ENCODE assay signal across 13 cellular contexts in the genomic region with DNA sequence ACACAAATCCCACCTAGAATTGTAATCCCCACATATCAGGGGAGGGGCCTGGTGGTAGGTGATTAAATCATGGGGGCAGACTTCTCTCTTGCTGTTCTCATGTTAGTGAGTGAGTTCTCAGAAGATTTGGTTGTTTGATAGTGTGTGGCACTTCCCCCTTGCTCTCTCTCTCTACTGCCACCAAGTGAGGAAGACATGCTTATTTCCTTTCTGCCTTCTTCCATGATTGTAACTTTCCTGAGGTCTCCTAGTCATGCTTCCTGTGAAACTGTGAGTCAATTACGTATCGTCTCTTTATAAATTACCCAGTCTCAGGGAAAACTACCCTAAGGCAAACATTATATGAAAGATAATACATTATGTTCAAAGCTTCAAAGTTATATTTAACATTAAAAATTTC.
A peak's percentile ranks its signal among the peaks of the same experiment; 100 is the strongest.
DNase-seq lines count a peak whose midpoint lies in the region; ATAC-seq, FAIRE-seq and TF ChIP-seq lines count a peak whose summit lies in the region.
"Had no signal": no experiment of that assay in that cellular context is flagged by ENCODE, and none has a peak within 500 bp of the region (broad histone marks: within the 10 kb centered on the region; RNA-seq: fewer than 3 reads in every experiment).

No MANE protein-coding gene starts in this region.

- H3K27me3 ChIP-seq in OCI-LY1 (ENCODE audit: insufficient read depth, low read length): no peaks in the 10 kb centered on the region
- no peaks in the 10 kb centered on the region for H3K27me3 ChIP-seq in endothelial cell of umbilical vein (ENCODE audit: control insufficient read depth in 2 of 2, insufficient read depth in 2 of 2, low read length in 2 of 2)
- H3K27me3 ChIP-seq in CD8-positive, alpha-beta T cell (ENCODE audit: insufficient read depth, low read length): no peaks in the 10 kb centered on the region
- H3K27me3 ChIP-seq: ovary, stomach had no signal

- H3K36me3 Mint-ChIP-seq in CD8-positive, alpha-beta T cell: no peaks in the 10 kb centered on the region

- no peaks in the 10 kb centered on the region for H3K9me2 ChIP-seq in OCI-LY1 (ENCODE audit: low read depth, low read length)

- H3K9ac ChIP-seq in OCI-LY1 (ENCODE audit: low read length): no peak overlapping the region
- H3K9ac ChIP-seq in endothelial cell of umbilical vein (replicated peaks; ENCODE audit: extremely low read depth, insufficient read depth, low read length): no peak overlapping the region

- ATAC-seq in GM19351 (IDR thresholded peaks at IDR 0.05; ENCODE audit: unreplicated experiment) (peak; percentile 44), HG03439 (IDR thresholded peaks at IDR 0.05; ENCODE audit: unreplicated experiment) (no peak)
- ATAC-seq in CD8-positive, alpha-beta T cell: no peak

- no peaks in the 10 kb centered on the region for H3K27me3 Mint-ChIP-seq in CD8-positive, alpha-beta T cell (ENCODE audit: low read depth)

- H2AFZ ChIP-seq in OCI-LY1 (ENCODE audit: low read length) (no peak overlapping the region), endothelial cell of umbilical vein (ENCODE audit: low read depth, low read length) (peak overlapping the region; percentile 11)

- H3K27ac Mint-ChIP-seq in CD8-positive, alpha-beta T cell: no peak overlapping the region

- H3K27ac ChIP-seq in OCI-LY1 (ENCODE audit: low read depth, low read length, poor library complexity, severe bottlenecking) (no peak overlapping the region), endothelial cell of umbilical vein (ENCODE audit: insufficient read depth, low read depth, low read length) (no peak overlapping the region)
- no peak overlapping the region for H3K27ac ChIP-seq in CD8-positive, alpha-beta T cell (ENCODE audit: low read depth, low read length)
- H3K27ac ChIP-seq: ovary, stomach had no signal

- H3K79me2 ChIP-seq in OCI-LY1 (ENCODE audit: insufficient read depth, low read length) (no peaks in the 10 kb centered on the region), endothelial cell of umbilical vein (ENCODE audit: control insufficient read depth, insufficient read depth, low read length) (no peaks in the 10 kb centered on the region)

- intact Hi-C loops in endothelial cell of umbilical vein (cut with micrococcal nuclease): no loop called here
- intact Hi-C loops in CD8-positive, alpha-beta T cell (cut with DNase I, micrococcal nuclease): no loop called here

- BruUV-seq in endothelial cell of umbilical vein (replicated peaks; lab: Mats Ljungman, UMichigan): no TSS peak

- POLR2A ChIA-PET in endothelial cell of umbilical vein (lab: Charles Lee): no interaction called here
- POLR2A ChIA-PET in CD8-positive, alpha-beta T cell (lab: Charles Lee): no interaction called here

- no peaks in the 10 kb centered on the region for H3K36me3 ChIP-seq in OCI-LY1 (ENCODE audit: insufficient read depth, low read length)
- no peaks in the 10 kb centered on the region for H3K36me3 ChIP-seq in endothelial cell of umbilical vein (ENCODE audit: control insufficient read depth in 2 of 2, extremely low read depth in 1 of 2, insufficient read depth in 2 of 2, low read length in 2 of 2)
- no peaks in the 10 kb centered on the region for H3K36me3 ChIP-seq in CD8-positive, alpha-beta T cell (ENCODE audit: insufficient read depth, low read length)
- H3K36me3 ChIP-seq: ovary, stomach had no signal

- dilution Hi-C loops in endothelial cell of umbilical vein (cut with MboI; ENCODE audit: extremely low pct_ligation_motif_present, low sequenced_read_pairs): no loop called here

- H3K4me1 Mint-ChIP-seq in CD8-positive, alpha-beta T cell (ENCODE audit: low read depth): no peaks in the 10 kb centered on the region

- TF ChIP-seq CTCF in OCI-LY1 (IDR thresholded peaks at IDR 0.05; ENCODE audit: low read length) (peak; percentile 38; the same call in 1 of the 2 replicates), endothelial cell of umbilical vein (IDR thresholded peaks at IDR 0.05; ENCODE audit: extremely low read depth in 1 of 2, insufficient read depth in 1 of 2, low read depth in 1 of 2, low read length in 2 of 2) (no peak)
- TF ChIP-seq CTCF in CD8-positive, alpha-beta T cell (IDR thresholded peaks at IDR 0.05): no peak

- H3K4me2 ChIP-seq in OCI-LY1 (ENCODE audit: low read length) (no peak overlapping the region), endothelial cell of umbilical vein (ENCODE audit: insufficient read depth, low read length) (no peak overlapping the region)

- H3K4me1 ChIP-seq in OCI-LY1 (ENCODE audit: insufficient read depth, low read length, severe bottlenecking) (peaks cover 8% of the 10 kb centered on the region), endothelial cell of umbilical vein (ENCODE audit: control insufficient read depth, extremely low read depth, insufficient read depth, low read length) (peaks cover 4% of the 10 kb centered on the region)
- no peaks in the 10 kb centered on the region for H3K4me1 ChIP-seq in CD8-positive, alpha-beta T cell (ENCODE audit: insufficient read depth, low read length)
- H3K4me1 ChIP-seq: stomach had no signal

- H3K4me3 ChIP-seq in OCI-LY1 (ENCODE audit: low read depth, low read length, poor library complexity, severe bottlenecking): no peak overlapping the region
- H3K4me3 ChIP-seq in endothelial cell of umbilical vein (replicated peaks in 1 of 3; ENCODE audit: insufficient read depth in 1 of 3, low read depth in 1 of 3, low read length in 3 of 3): no peak overlapping the region
- no peak overlapping the region for H3K4me3 ChIP-seq in CD8-positive, alpha-beta T cell (ENCODE audit: low read depth, low read length)
- H3K4me3 ChIP-seq: ovary, stomach had no signal

- H3K9me3 ChIP-seq in OCI-LY1 (ENCODE audit: low read length): peaks cover 5% of the 10 kb centered on the region
- no peaks in the 10 kb centered on the region for H3K9me3 ChIP-seq in endothelial cell of umbilical vein (replicated peaks; ENCODE audit: control insufficient read depth, insufficient read depth, low read length)
- H3K9me3 ChIP-seq in CD8-positive, alpha-beta T cell (ENCODE audit: low read length): no peaks in the 10 kb centered on the region
- H3K9me3 ChIP-seq: ovary, stomach had no signal

- CTCF ChIA-PET in endothelial cell of umbilical vein (lab: Charles Lee): no interaction called here
- CTCF ChIA-PET in CD8-positive, alpha-beta T cell (lab: Charles Lee): no interaction called here

- H3K9me3 Mint-ChIP-seq in CD8-positive, alpha-beta T cell: no peaks in the 10 kb centered on the region

- H4K20me1 ChIP-seq in OCI-LY1 (ENCODE audit: insufficient read depth, low read length) (no peaks in the 10 kb centered on the region), endothelial cell of umbilical vein (replicated peaks; ENCODE audit: control insufficient read depth, extremely low read depth, insufficient read depth, low read length) (no peaks in the 10 kb centered on the region)

- no peaks in the 10 kb centered on the region for H3F3A ChIP-seq in OCI-LY1 (ENCODE audit: insufficient read depth, low read length)

- no peak for TF ChIP-seq POLR2A in endothelial cell of umbilical vein (IDR thresholded peaks at IDR 0.05; ENCODE audit: low read depth, low read length)

- FAIRE-seq in endothelial cell of umbilical vein (lab: Jason Lieb, UNC): peak; percentile 48

- H3K4me3 Mint-ChIP-seq in CD8-positive, alpha-beta T cell: no peak overlapping the region

- DNase-seq in A172 (ENCODE audit: low spot score) (peak; percentile 62), endothelial cell of umbilical vein (ENCODE audit: low read depth, low spot score) (peak; percentile 17), SIG-M5 treated with dmso at 0.1 percent for 504 hours (lab: John Stamatoyannopoulos, UW; ENCODE audit: unreplicated experiment) (no peak), COLO829 (ENCODE audit: low spot score) (no peak)
- DNase-seq in CD8-positive, alpha-beta T cell: no peak
- DNase-seq: activated CD4-positive, alpha-beta T cell treated with anti-CD3 and anti-CD28 coated beads for 1 hour; NCI-H1930; ovary; stimulated activated CD4-positive, alpha-beta T cell treated with anti-CD3 and anti-CD28 coated beads, Interleukin-2, amount 100 ng/mL, for 24 hours; stomach had no signal

- no peaks in the 10 kb centered on the region for H3K9me1 ChIP-seq in endothelial cell of umbilical vein (replicated peaks; ENCODE audit: control insufficient read depth, extremely low read depth, insufficient read depth, low read length)

TF ChIP-seq in endothelial cell of umbilical vein, 7 proteins besides CTCF, POLR2A, EP300 and RAD21:
- TF ChIP-seq JUN (IDR thresholded peaks at IDR 0.05; ENCODE audit: borderline replicate concordance, insufficient read depth, insufficient read length, low read depth): no peak
- TF ChIP-seq GATA2 (IDR thresholded peaks at IDR 0.05; ENCODE audit: insufficient read depth, insufficient read length, low read depth, low read length): peak; percentile 59
- TF ChIP-seq POLR2AphosphoS5 (IDR thresholded peaks at IDR 0.05; ENCODE audit: insufficient read depth, low read depth, low read length): no peak
- TF ChIP-seq EZH2 (IDR thresholded peaks at IDR 0.05; ENCODE audit: borderline replicate concordance, low read depth, low read length, severe bottlenecking): no peak
- TF ChIP-seq, protein P1, sequence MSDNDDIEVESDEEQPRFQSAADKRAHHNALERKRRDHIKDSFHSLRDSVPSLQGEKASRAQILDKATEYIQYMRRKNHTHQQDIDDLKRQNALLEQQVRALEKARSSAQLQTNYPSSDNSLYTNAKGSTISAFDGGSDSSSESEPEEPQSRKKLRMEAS (IDR thresholded peaks at IDR 0.05; ENCODE audit: insufficient read depth, insufficient read length): no peak
- TF ChIP-seq FOS (IDR thresholded peaks at IDR 0.05; ENCODE audit: borderline replicate concordance, insufficient read depth, low read length): peak; percentile 46
- no peak for TF ChIP-seq MYC (IDR thresholded peaks at IDR 0.05; ENCODE audit: low read depth, low read length)

Comparison
In these comparisons a context has a peak if more than half of its experiments do, and no peak if none do; other contexts are left out.
1. DNase-seq: peak in A172 (single experiment) and endothelial cell of umbilical vein (single experiment); none in SIG-M5 treated with dmso at 0.1 percent for 504 hours (single experiment), COLO829 (single experiment) and CD8-positive, alpha-beta T cell (0 of 7).